In genomic region chr10:128811943-128812342, GRCh38 we compare ENCODE assay signal across 1 cellular context.
TF ChIP-seq lines count a peak whose summit lies in the region.

No MANE protein-coding gene starts in this region.

TF ChIP-seq in GM23338, 12 proteins besides CTCF, POLR2A, EP300 and RAD21 (continued from another document):
- TF ChIP-seq ZNF462 (CRISPR knock-in tag; IDR thresholded peaks at IDR 0.05) (no peak), ETS1 (IDR thresholded peaks at IDR 0.05) (no peak), POLR2AphosphoS5 (IDR thresholded peaks at IDR 0.05; ENCODE audit: low read depth) (no peak)
